Comparison of ENCODE assay signal across 14 cellular contexts in the genomic region with DNA sequence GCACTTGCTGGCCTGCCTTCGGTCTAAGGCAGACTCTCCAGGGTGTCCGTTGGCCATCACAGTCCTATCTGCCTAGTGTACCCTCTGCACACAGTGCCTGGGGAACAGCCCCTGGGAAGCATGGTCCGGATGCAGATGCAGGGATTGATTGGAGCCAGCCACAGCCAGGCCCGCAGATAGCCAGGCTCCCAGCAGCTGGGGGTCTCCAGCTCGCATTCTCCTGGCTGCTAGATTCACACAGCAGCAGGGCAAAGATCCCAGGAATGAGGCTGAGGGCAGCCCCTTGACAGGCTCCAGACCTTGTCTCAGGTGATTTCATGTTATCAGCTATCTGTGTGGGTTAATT. TPM values are rescaled to one million over a fixed set of nuclear protein-coding genes. Genes with fewer than 3 reads are reported as not detected.
DNase-seq lines count a peak whose midpoint lies in the region; ATAC-seq, FAIRE-seq and TF ChIP-seq lines count a peak whose summit lies in the region.
"Had no signal": no experiment of that assay in that cellular context is flagged by ENCODE, and none has a peak within 500 bp of the region (broad histone marks: within the 10 kb centered on the region; RNA-seq: fewer than 3 reads in every experiment).

No MANE protein-coding gene starts in this region.

- H3K4me3 ChIP-seq in PC-3 (ENCODE audit: low read length) (no peak overlapping the region), keratinocyte (ENCODE audit: control insufficient read depth in 2 of 3, extremely low read depth in 1 of 3, insufficient read depth in 2 of 3, low read depth in 1 of 3, low read length in 3 of 3) (no peak overlapping the region)
- H3K4me3 ChIP-seq: stomach had no signal

- H3K4me1 Mint-ChIP-seq in MCF 10A (ENCODE audit: insufficient read depth, unreplicated experiment), result peaks cover 8% of the 10 kb centered on the region
- peaks cover 17% of the 10 kb centered on the region for H3K4me1 Mint-ChIP-seq in T-helper 17 cell
- peaks cover 29% of the 10 kb centered on the region for H3K4me1 Mint-ChIP-seq in activated naive CD8-positive, alpha-beta T cell treated with anti-CD3 and anti-CD28 coated beads, Interleukin-2, amount 50 U/mL, for 24 hours
- H3K4me1 Mint-ChIP-seq: central memory CD8-positive, alpha-beta T cell had no signal

- H3K27me3 Mint-ChIP-seq in MCF 10A (ENCODE audit: insufficient read depth, unreplicated experiment), result no peaks in the 10 kb centered on the region
- H3K27me3 Mint-ChIP-seq in T-helper 17 cell, result no peaks in the 10 kb centered on the region
- H3K27me3 Mint-ChIP-seq in activated naive CD8-positive, alpha-beta T cell treated with anti-CD3 and anti-CD28 coated beads, Interleukin-2, amount 50 U/mL, for 24 hours, result no peaks in the 10 kb centered on the region
- H3K27me3 Mint-ChIP-seq: central memory CD8-positive, alpha-beta T cell had no signal

- H3K4me2 ChIP-seq in PC-3 (ENCODE audit: low read length) (peak overlapping the region; percentile 32), keratinocyte (ENCODE audit: control insufficient read depth, extremely low read depth, insufficient read depth, low read depth, low read length) (no peak overlapping the region)

- CTCF ChIA-PET in PC-3 (lab: Charles Lee) (interaction anchor here (2.9 kb wide), 1 partner anchor 14 kb away, joined by 26 read pairs; no protein-coding TSS in a partner anchor), MCF 10A (lab: Yijun Ruan, JAX) (interaction anchor here (0.8 to 3.9 kb wide), 3 partner anchors 15 to 17 kb away, joined by 3 to 19 read pairs (median 6); no protein-coding TSS in a partner anchor)

- H3K27ac ChIP-seq in PC-3 (ENCODE audit: low read length) (peak overlapping the region; percentile 94), keratinocyte (ENCODE audit: control insufficient read depth, insufficient read depth, low read length) (peak overlapping the region; percentile 85), temporal lobe (ENCODE audit: low read depth, low read length) (peak overlapping the region; percentile 30)
- H3K27ac ChIP-seq: parathyroid adenoma had no signal

- dilution Hi-C loops in keratinocyte (cut with MboI; ENCODE audit: extremely low pct_ligation_motif_present, low sequenced_read_pairs), result no loop called here

- H3K9ac ChIP-seq in PC-3 (ENCODE audit: low read length) (peak overlapping the region; percentile 34), keratinocyte (ENCODE audit: control insufficient read depth, extremely low read depth, insufficient read depth, low read length) (peak overlapping the region; percentile 62)
- H3K9ac ChIP-seq: parathyroid adenoma had no signal

- intact Hi-C loops in PC-3 (cut with micrococcal nuclease) (loop anchor here (5.0 kb wide), 1 partner anchor 64 kb away; a partner anchor contains a TSS), MCF 10A (cut with micrococcal nuclease) (no loop called here)

- H3K36me3 Mint-ChIP-seq in MCF 10A (ENCODE audit: insufficient read depth, unreplicated experiment) (peaks cover 17% of the 10 kb centered on the region), T-helper 17 cell (ENCODE audit: low read depth) (peaks cover 5% of the 10 kb centered on the region)
- peaks cover 11% of the 10 kb centered on the region for H3K36me3 Mint-ChIP-seq in activated naive CD8-positive, alpha-beta T cell treated with anti-CD3 and anti-CD28 coated beads, Interleukin-2, amount 50 U/mL, for 24 hours (ENCODE audit: low read depth)

- POLR2A ChIA-PET in PC-3 (lab: Charles Lee; ENCODE audit: unreplicated experiment), result interaction anchor here (2.9 kb wide), 1 partner anchor 14 kb away, joined by 34 read pairs; no protein-coding TSS in a partner anchor
- POLR2A ChIA-PET in MCF 10A (lab: Yijun Ruan, JAX), result interaction anchor here (0.5 to 5.2 kb wide), 8 partner anchors 14 to 1189 kb away, joined by 3 to 87 read pairs (median 4); a partner anchor contains a TSS

- H3K9me1 ChIP-seq in keratinocyte (ENCODE audit: control insufficient read depth, extremely low read depth, insufficient read depth, low read length), result no peaks in the 10 kb centered on the region

- no peaks in the 10 kb centered on the region for H3K79me2 ChIP-seq in PC-3 (ENCODE audit: low read length)
- no peaks in the 10 kb centered on the region for H3K79me2 ChIP-seq in keratinocyte (ENCODE audit: control insufficient read depth, insufficient read depth, low read length)
- H3K79me2 ChIP-seq: parathyroid adenoma had no signal

- H3K4me3 Mint-ChIP-seq in MCF 10A (ENCODE audit: unreplicated experiment) (no peak overlapping the region), T-helper 17 cell (no peak overlapping the region)
- H3K4me3 Mint-ChIP-seq in activated naive CD8-positive, alpha-beta T cell treated with anti-CD3 and anti-CD28 coated beads, Interleukin-2, amount 50 U/mL, for 24 hours, result no peak overlapping the region
- H3K4me3 Mint-ChIP-seq: central memory CD8-positive, alpha-beta T cell had no signal

- H3K4me1 ChIP-seq in PC-3 (ENCODE audit: insufficient read depth, low read length), result peaks cover 49% of the 10 kb centered on the region
- H3K4me1 ChIP-seq in keratinocyte (ENCODE audit: control insufficient read depth, extremely low read depth, insufficient read depth, low read length), result peaks cover 39% of the 10 kb centered on the region

- H3K36me3 ChIP-seq in PC-3 (ENCODE audit: low read depth, low read length) (peaks cover 3% of the 10 kb centered on the region; the same call in 1 of the 2 replicates), keratinocyte (ENCODE audit: control insufficient read depth in 2 of 2, extremely low read depth in 1 of 2, insufficient read depth in 2 of 2, low read length in 2 of 2) (peaks cover 2 to 4% of the 10 kb centered on the region in 2 experiments)

- no TSS peak for BruUV-seq in PC-3 (replicated peaks; lab: Mats Ljungman, UMichigan)
- no TSS peak for BruUV-seq in MCF 10A (replicated peaks; lab: Mats Ljungman, UMichigan)

- no peaks in the 10 kb centered on the region for H3K9me2 ChIP-seq in PC-3 (replicated peaks; ENCODE audit: low read length)

- no peaks in the 10 kb centered on the region for H3K9me3 Mint-ChIP-seq in MCF 10A (ENCODE audit: unreplicated experiment)
- no peaks in the 10 kb centered on the region for H3K9me3 Mint-ChIP-seq in activated naive CD8-positive, alpha-beta T cell treated with anti-CD3 and anti-CD28 coated beads, Interleukin-2, amount 50 U/mL, for 24 hours
- H3K9me3 Mint-ChIP-seq: activated naive CD4-positive, alpha-beta T cell treated with anti-CD3 and anti-CD28 coated beads, Interleukin-2, amount 50 U/mL, for 72 hours; central memory CD8-positive, alpha-beta T cell had no signal

- no peak for TF ChIP-seq CTCF in PC-3 (conservative IDR thresholded peaks at IDR 0.05; ENCODE audit: low read depth, low read length)
- no peak for TF ChIP-seq CTCF in MCF 10A (IDR thresholded peaks at IDR 0.05; ENCODE audit: unreplicated experiment)
- no peak for TF ChIP-seq CTCF in keratinocyte (optimal IDR thresholded peaks at IDR 0.05 in 1 of 3, IDR thresholded peaks at IDR 0.05 in 1 of 3, conservative IDR thresholded peaks at IDR 0.05 in 1 of 3; ENCODE audit: extremely low read depth in 1 of 3, insufficient read depth in 2 of 3, low read length in 3 of 3)

- peaks cover 12% of the 10 kb centered on the region for H3F3A ChIP-seq in PC-3 (ENCODE audit: low read length, unreplicated experiment)

- H4K20me1 ChIP-seq in PC-3 (ENCODE audit: low read length) (no peaks in the 10 kb centered on the region), keratinocyte (ENCODE audit: control insufficient read depth, extremely low read depth, insufficient read depth, low read length) (no peaks in the 10 kb centered on the region)

- no peak for FAIRE-seq in keratinocyte (lab: Jason Lieb, UNC)

- no peak; the same call in 1 of the 2 replicates for ATAC-seq in PC-3
- ATAC-seq in T-helper 17 cell, result no peak
- ATAC-seq in activated naive CD8-positive, alpha-beta T cell treated with anti-CD3 and anti-CD28 coated beads, Interleukin-2, amount 50 U/mL, for 24 hours, result no peak

- no peak overlapping the region for H2AFZ ChIP-seq in PC-3 (ENCODE audit: low read length)
- no peak overlapping the region for H2AFZ ChIP-seq in keratinocyte (ENCODE audit: control insufficient read depth, low read length)
- H2AFZ ChIP-seq: parathyroid adenoma had no signal

- H3K27ac Mint-ChIP-seq in MCF 10A (ENCODE audit: low read depth, unreplicated experiment) (peak overlapping the region; percentile 77), T-helper 17 cell (no peak overlapping the region)
- H3K27ac Mint-ChIP-seq in activated naive CD8-positive, alpha-beta T cell treated with anti-CD3 and anti-CD28 coated beads, Interleukin-2, amount 50 U/mL, for 24 hours, result no peak overlapping the region
- H3K27ac Mint-ChIP-seq: activated naive CD4-positive, alpha-beta T cell treated with anti-CD3 and anti-CD28 coated beads, Interleukin-2, amount 50 U/mL, for 72 hours had no signal

- H3K9me3 ChIP-seq in PC-3 (ENCODE audit: low read length), result no peaks in the 10 kb centered on the region
- no peaks in the 10 kb centered on the region for H3K9me3 ChIP-seq in keratinocyte (ENCODE audit: control insufficient read depth, low read depth, low read length)
- H3K9me3 ChIP-seq in T-helper 17 cell (ENCODE audit: control insufficient read depth, low read length, poor library complexity, severe bottlenecking), result no peaks in the 10 kb centered on the region
- H3K9me3 ChIP-seq: stomach had no signal

- no peak for DNase-seq in PC-3
- DNase-seq in MCF 10A (ENCODE audit: unreplicated experiment), result no peak
- no peak for DNase-seq in keratinocyte (ENCODE audit: low read depth, low spot score)
- no peak for DNase-seq in AG20443 (ENCODE audit: low spot score)
- no peak for DNase-seq in T-helper 17 cell
- DNase-seq in activated naive CD8-positive, alpha-beta T cell treated with anti-CD3 and anti-CD28 coated beads, Interleukin-2, amount 50 U/mL, for 24 hours, result no peak
- DNase-seq: activated CD4-positive, CD25-positive, alpha-beta regulatory T cell; activated CD8-positive, alpha-beta memory T cell treated with anti-CD3 and anti-CD28 coated beads, Interleukin-2, amount 50 U/mL, for 4 hours; NCI-H1694 treated with DMSO at 0.1 percent for 48 hours had no signal

- no peaks in the 10 kb centered on the region for H3K27me3 ChIP-seq in PC-3 (ENCODE audit: low read length)
- H3K27me3 ChIP-seq in keratinocyte (ENCODE audit: control insufficient read depth, extremely low read depth, insufficient read depth, low read length), result no peaks in the 10 kb centered on the region
- H3K27me3 ChIP-seq: stomach had no signal

RNA-seq across cellular contexts. Expression of a gene that starts 41.4 kb away (rescaled TPM):
- total RNA-seq in PC-3 (2014; rRNA removed), result 4.7 and 5.5 TPM in 2 replicates
- 6.0 and 7.0 TPM in 2 replicates for total RNA-seq in MCF 10A (2022)
- polyA plus RNA-seq in keratinocyte, result 3.5 to 6.2 TPM (median 5.3 TPM) in 3 replicates
- polyA plus RNA-seq in keratinocyte (2011; ENCODE audit: low read depth), result 2.1 TPM
- polyA plus RNA-seq in keratinocyte (2011; cell fraction: cytosol; rRNA removed), result 4.0 and 5.0 TPM in 2 replicates
- polyA plus RNA-seq in keratinocyte (2011; cell fraction: nucleus; rRNA removed), result 7.8 and 8.2 TPM in 2 replicates
- polyA plus RNA-seq in keratinocyte (2012; ENCODE audit: low replicate concordance), result 2.5 and 4.7 TPM in 2 replicates
- polyA minus RNA-seq in keratinocyte, result 2.7 to 6.3 TPM (median 5.2 TPM) in 3 replicates
- 4.6 TPM for polyA minus RNA-seq in keratinocyte (2011; cell fraction: cytosol; rRNA and poly(A)+ RNA removed)
- 7.2 and 8.1 TPM in 2 replicates for polyA minus RNA-seq in keratinocyte (2011; cell fraction: nucleus; rRNA and poly(A)+ RNA removed)
- total RNA-seq in temporal lobe, result 3.4 TPM
- total RNA-seq in T-helper 17 cell, result 1 to 10 TPM; 4.6 to 5.0 TPM

RNA-seq across cellular contexts. Expression of a gene that starts 42.1 kb away (rescaled TPM):
- total RNA-seq in PC-3 (2014; rRNA removed), result 14.1 and 25.6 TPM in 2 replicates
- total RNA-seq in MCF 10A (2022), result 21.0 and 25.9 TPM in 2 replicates
- 13.4 to 20.0 TPM (median 13.8 TPM) in 3 replicates for polyA plus RNA-seq in keratinocyte
- polyA plus RNA-seq in keratinocyte (2011; ENCODE audit: low read depth), result 3.3 TPM
- polyA plus RNA-seq in keratinocyte (2011; cell fraction: cytosol; rRNA removed), result 14.8 and 16.2 TPM in 2 replicates
- polyA plus RNA-seq in keratinocyte (2011; cell fraction: nucleus; rRNA removed), result 21.0 and 21.4 TPM in 2 replicates
- polyA plus RNA-seq in keratinocyte (2012; ENCODE audit: low replicate concordance), result 13.3 and 26.3 TPM in 2 replicates
- polyA minus RNA-seq in keratinocyte, result 28.0 to 33.6 TPM (median 29.8 TPM) in 3 replicates
- polyA minus RNA-seq in keratinocyte (2011; cell fraction: cytosol; rRNA and poly(A)+ RNA removed), result 11.7 TPM
- 15.5 and 25.2 TPM in 2 replicates for polyA minus RNA-seq in keratinocyte (2011; cell fraction: nucleus; rRNA and poly(A)+ RNA removed)
- total RNA-seq in temporal lobe, result 25.8 TPM
- 10 to 100 TPM; 56.8 to 63.7 TPM for total RNA-seq in T-helper 17 cell

Comparison
In these comparisons a context has a peak if more than half of its experiments do, and no peak if none do; other contexts are left out.
1. H3K27ac ChIP-seq: peak in every context shown above with its lines; median percentile 94 in PC-3; 85 in keratinocyte; 30 in temporal lobe.